ENCODE assay signal across 1 cellular context in the genomic region with DNA sequence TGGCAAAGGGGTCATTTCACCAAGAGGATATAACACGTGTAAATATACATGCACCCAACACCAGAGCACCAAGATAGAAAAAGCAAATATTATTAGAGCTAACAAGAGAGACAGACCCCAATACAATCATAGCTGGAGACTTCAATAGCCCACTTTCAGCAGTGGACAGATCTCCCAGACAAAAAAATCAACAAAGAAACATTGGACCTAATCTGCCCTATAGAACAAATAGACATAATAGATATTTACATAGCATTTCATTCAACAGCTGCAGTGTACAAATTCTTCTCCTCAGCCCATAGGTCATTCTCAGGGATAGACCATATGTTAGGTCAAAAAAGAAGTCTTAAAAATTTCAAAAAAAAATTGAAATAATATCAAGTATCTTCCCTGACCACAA.
A peak's percentile ranks its signal among the peaks of the same experiment; 100 is the strongest.
TF ChIP-seq lines count a peak whose summit lies in the region.

No MANE protein-coding gene starts in this region.

TF ChIP-seq in HepG2, 621 proteins besides CTCF, POLR2A, EP300 and RAD21 (continued from another document):
- TF ChIP-seq, protein P1, sequence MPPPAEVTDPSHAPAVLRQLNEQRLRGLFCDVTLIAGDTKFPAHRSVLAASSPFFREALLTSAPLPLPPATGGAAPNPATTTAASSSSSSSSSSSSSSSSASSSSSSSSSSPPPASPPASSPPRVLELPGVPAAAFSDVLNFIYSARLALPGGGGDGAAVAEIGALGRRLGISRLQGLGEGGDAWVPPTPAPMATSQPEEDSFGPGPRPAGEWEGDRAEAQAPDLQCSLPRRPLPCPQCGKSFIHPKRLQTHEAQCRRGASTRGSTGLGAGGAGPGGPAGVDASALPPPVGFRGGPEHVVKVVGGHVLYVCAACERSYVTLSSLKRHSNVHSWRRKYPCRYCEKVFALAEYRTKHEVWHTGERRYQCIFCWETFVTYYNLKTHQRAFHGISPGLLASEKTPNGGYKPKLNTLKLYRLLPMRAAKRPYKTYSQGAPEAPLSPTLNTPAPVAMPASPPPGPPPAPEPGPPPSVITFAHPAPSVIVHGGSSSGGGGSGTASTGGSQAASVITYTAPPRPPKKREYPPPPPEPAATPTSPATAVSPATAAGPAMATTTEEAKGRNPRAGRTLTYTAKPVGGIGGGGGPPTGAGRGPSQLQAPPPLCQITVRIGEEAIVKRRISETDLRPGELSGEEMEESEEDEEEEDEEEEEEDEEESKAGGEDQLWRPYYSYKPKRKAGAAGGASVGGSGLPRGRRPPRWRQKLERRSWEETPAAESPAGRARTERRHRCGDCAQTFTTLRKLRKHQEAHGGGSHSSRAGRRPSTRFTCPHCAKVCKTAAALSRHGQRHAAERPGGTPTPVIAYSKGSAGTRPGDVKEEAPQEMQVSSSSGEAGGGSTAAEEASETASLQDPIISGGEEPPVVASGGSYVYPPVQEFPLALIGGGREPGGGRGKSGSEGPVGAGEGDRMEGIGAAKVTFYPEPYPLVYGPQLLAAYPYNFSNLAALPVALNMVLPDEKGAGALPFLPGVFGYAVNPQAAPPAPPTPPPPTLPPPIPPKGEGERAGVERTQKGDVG (CRISPR knock-in tag; IDR thresholded peaks at IDR 0.05; ENCODE audit: borderline replicate concordance) = no peak
- TF ChIP-seq, protein P2, sequence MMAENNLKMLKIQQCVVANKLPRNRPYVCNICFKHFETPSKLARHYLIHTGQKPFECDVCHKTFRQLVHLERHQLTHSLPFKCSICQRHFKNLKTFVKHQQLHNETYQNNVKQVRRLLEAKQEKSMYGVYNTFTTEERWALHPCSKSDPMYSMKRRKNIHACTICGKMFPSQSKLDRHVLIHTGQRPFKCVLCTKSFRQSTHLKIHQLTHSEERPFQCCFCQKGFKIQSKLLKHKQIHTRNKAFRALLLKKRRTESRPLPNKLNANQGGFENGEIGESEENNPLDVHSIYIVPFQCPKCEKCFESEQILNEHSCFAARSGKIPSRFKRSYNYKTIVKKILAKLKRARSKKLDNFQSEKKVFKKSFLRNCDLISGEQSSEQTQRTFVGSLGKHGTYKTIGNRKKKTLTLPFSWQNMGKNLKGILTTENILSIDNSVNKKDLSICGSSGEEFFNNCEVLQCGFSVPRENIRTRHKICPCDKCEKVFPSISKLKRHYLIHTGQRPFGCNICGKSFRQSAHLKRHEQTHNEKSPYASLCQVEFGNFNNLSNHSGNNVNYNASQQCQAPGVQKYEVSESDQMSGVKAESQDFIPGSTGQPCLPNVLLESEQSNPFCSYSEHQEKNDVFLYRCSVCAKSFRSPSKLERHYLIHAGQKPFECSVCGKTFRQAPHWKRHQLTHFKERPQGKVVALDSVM (CRISPR knock-in tag; IDR thresholded peaks at IDR 0.05) = no peak
- TF ChIP-seq ZNF569 (CRISPR knock-in tag; IDR thresholded peaks at IDR 0.05; ENCODE audit: borderline replicate concordance) (no peak), FOXJ3 (CRISPR knock-in tag; IDR thresholded peaks at IDR 0.05; ENCODE audit: borderline replicate concordance) (peak; percentile 85), CREM (IDR thresholded peaks at IDR 0.05) (peak; percentile 42; the same call in 1 of the 2 replicates), CREM (CRISPR knock-in tag; IDR thresholded peaks at IDR 0.05) (no peak), ZFP36 (IDR thresholded peaks at IDR 0.05; ENCODE audit: borderline replicate concordance, low read depth, low read length, partially characterized antibody) (peak; percentile 50), ZSCAN29 (CRISPR knock-in tag; conservative IDR thresholded peaks at IDR 0.05) (no peak), SOX5 (CRISPR knock-in tag; IDR thresholded peaks at IDR 0.05; ENCODE audit: borderline replicate concordance) (peak; percentile 49; the same call in 1 of the 2 replicates), PCBP1 (IDR thresholded peaks at IDR 0.05; ENCODE audit: borderline replicate concordance, low read depth, low read length) (no peak), GATAD2A (CRISPR knock-in tag; IDR thresholded peaks at IDR 0.05) (peak; percentile 44; the same call in 1 of the 2 replicates), MIXL1 (CRISPR knock-in tag; IDR thresholded peaks at IDR 0.05) (peak; percentile 40; the same call in 1 of the 2 replicates), TBP (CRISPR knock-in tag; IDR thresholded peaks at IDR 0.05) (no peak), NR2F2 (IDR thresholded peaks at IDR 0.05; ENCODE audit: borderline replicate concordance, low read depth) (peak; percentile 65; the same call in 1 of the 2 replicates), TARDBP (CRISPR knock-in tag; IDR thresholded peaks at IDR 0.05) (0 out of 2 replicates have a peak, but pooled peaks have one; percentile 52), HNF4A (CRISPR knock-in tag; IDR thresholded peaks at IDR 0.05) (peak; percentile 58), HMG20B (CRISPR knock-in tag; conservative IDR thresholded peaks at IDR 0.05) (peak; percentile 64; the same call in 1 of the 2 replicates), ZNF839 (CRISPR knock-in tag; IDR thresholded peaks at IDR 0.05; ENCODE audit: borderline replicate concordance) (no peak), SKI (IDR thresholded peaks at IDR 0.05; ENCODE audit: partially characterized antibody) (peak; percentile 90), HNF4G (IDR thresholded peaks at IDR 0.05; ENCODE audit: borderline replicate concordance, low read depth, low read length) (peak; percentile 57; the same call in 1 of the 2 replicates), HNF4G (CRISPR knock-in tag; IDR thresholded peaks at IDR 0.05; ENCODE audit: borderline replicate concordance, low read depth) (no peak), ZNF121 (CRISPR knock-in tag; IDR thresholded peaks at IDR 0.05) (no peak), ZNF20 (CRISPR knock-in tag; IDR thresholded peaks at IDR 0.05) (no peak), BCL6 (CRISPR knock-in tag; IDR thresholded peaks at IDR 0.05) (peak; percentile 66), MIER2 (CRISPR knock-in tag; IDR thresholded peaks at IDR 0.05) (peak; percentile 30; the same call in 1 of the 2 replicates), SOX6 (IDR thresholded peaks at IDR 0.05) (no peak), SOX6 (CRISPR knock-in tag; IDR thresholded peaks at IDR 0.05) (peak; percentile 86), TBL1XR1 (IDR thresholded peaks at IDR 0.05; ENCODE audit: borderline replicate concordance, low read length, partially characterized antibody) (peak; percentile 53)
- TF ChIP-seq, protein P3, sequence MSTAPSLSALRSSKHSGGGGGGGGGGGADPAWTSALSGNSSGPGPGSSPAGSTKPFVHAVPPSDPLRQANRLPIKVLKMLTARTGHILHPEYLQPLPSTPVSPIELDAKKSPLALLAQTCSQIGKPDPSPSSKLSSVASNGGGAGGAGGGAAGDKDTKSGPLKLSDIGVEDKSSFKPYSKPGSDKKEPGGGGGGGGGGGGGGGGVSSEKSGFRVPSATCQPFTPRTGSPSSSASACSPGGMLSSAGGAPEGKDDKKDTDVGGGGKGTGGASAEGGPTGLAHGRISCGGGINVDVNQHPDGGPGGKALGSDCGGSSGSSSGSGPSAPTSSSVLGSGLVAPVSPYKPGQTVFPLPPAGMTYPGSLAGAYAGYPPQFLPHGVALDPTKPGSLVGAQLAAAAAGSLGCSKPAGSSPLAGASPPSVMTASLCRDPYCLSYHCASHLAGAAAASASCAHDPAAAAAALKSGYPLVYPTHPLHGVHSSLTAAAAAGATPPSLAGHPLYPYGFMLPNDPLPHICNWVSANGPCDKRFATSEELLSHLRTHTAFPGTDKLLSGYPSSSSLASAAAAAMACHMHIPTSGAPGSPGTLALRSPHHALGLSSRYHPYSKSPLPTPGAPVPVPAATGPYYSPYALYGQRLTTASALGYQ (CRISPR knock-in tag; IDR thresholded peaks at IDR 0.05) = peak; percentile 76; the same call in 1 of the 2 replicates
- TF ChIP-seq, protein P4, sequence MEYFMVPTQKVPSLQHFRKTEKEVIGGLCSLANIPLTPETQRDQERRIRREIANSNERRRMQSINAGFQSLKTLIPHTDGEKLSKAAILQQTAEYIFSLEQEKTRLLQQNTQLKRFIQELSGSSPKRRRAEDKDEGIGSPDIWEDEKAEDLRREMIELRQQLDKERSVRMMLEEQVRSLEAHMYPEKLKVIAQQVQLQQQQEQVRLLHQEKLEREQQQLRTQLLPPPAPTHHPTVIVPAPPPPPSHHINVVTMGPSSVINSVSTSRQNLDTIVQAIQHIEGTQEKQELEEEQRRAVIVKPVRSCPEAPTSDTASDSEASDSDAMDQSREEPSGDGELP (IDR thresholded peaks at IDR 0.05; ENCODE audit: borderline replicate concordance, low read depth) = peak; percentile 75
- TF ChIP-seq, protein P5, sequence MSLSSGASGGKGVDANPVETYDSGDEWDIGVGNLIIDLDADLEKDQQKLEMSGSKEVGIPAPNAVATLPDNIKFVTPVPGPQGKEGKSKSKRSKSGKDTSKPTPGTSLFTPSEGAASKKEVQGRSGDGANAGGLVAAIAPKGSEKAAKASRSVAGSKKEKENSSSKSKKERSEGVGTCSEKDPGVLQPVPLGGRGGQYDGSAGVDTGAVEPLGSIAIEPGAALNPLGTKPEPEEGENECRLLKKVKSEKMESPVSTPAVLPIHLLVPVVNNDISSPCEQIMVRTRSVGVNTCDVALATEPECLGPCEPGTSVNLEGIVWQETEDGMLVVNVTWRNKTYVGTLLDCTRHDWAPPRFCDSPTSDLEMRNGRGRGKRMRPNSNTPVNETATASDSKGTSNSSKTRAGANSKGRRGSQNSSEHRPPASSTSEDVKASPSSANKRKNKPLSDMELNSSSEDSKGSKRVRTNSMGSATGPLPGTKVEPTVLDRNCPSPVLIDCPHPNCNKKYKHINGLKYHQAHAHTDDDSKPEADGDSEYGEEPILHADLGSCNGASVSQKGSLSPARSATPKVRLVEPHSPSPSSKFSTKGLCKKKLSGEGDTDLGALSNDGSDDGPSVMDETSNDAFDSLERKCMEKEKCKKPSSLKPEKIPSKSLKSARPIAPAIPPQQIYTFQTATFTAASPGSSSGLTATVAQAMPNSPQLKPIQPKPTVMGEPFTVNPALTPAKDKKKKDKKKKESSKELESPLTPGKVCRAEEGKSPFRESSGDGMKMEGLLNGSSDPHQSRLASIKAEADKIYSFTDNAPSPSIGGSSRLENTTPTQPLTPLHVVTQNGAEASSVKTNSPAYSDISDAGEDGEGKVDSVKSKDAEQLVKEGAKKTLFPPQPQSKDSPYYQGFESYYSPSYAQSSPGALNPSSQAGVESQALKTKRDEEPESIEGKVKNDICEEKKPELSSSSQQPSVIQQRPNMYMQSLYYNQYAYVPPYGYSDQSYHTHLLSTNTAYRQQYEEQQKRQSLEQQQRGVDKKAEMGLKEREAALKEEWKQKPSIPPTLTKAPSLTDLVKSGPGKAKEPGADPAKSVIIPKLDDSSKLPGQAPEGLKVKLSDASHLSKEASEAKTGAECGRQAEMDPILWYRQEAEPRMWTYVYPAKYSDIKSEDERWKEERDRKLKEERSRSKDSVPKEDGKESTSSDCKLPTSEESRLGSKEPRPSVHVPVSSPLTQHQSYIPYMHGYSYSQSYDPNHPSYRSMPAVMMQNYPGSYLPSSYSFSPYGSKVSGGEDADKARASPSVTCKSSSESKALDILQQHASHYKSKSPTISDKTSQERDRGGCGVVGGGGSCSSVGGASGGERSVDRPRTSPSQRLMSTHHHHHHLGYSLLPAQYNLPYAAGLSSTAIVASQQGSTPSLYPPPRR (CRISPR knock-in tag; IDR thresholded peaks at IDR 0.05; ENCODE audit: borderline replicate concordance) = peak; percentile 94
- TF ChIP-seq, protein P6, sequence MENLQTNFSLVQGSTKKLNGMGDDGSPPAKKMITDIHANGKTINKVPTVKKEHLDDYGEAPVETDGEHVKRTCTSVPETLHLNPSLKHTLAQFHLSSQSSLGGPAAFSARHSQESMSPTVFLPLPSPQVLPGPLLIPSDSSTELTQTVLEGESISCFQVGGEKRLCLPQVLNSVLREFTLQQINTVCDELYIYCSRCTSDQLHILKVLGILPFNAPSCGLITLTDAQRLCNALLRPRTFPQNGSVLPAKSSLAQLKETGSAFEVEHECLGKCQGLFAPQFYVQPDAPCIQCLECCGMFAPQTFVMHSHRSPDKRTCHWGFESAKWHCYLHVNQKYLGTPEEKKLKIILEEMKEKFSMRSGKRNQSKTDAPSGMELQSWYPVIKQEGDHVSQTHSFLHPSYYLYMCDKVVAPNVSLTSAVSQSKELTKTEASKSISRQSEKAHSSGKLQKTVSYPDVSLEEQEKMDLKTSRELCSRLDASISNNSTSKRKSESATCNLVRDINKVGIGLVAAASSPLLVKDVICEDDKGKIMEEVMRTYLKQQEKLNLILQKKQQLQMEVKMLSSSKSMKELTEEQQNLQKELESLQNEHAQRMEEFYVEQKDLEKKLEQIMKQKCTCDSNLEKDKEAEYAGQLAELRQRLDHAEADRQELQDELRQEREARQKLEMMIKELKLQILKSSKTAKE (CRISPR knock-in tag; IDR thresholded peaks at IDR 0.05; ENCODE audit: borderline replicate concordance) = peak; percentile 72
TF ChIP-seq in HepG2: peak in this region for 47.
